1 cellular context compared by ENCODE assay signal in the genomic region with DNA sequence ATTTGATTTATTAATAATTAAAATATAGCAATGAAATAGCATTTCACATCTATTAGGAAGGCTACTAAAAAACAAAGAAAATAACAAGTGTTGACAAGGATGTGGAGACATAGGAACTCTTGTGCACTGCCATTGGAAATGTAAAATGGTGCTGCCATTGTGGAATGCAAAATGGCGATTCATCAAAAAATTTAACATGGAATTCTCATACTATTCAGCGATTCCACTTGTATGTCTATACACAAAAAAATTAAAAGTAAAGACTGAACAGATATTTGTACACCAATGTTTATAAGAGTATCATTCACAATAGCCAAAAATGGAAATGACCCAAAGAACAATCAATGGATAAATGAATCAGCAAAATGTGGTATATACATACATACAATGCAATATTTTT.
TF ChIP-seq lines count a peak whose summit lies in the region.

No MANE protein-coding gene starts in this region.

TF ChIP-seq in K562, 482 proteins besides CTCF, POLR2A, EP300 and RAD21 (continued from another document):
- TF ChIP-seq, protein P1, sequence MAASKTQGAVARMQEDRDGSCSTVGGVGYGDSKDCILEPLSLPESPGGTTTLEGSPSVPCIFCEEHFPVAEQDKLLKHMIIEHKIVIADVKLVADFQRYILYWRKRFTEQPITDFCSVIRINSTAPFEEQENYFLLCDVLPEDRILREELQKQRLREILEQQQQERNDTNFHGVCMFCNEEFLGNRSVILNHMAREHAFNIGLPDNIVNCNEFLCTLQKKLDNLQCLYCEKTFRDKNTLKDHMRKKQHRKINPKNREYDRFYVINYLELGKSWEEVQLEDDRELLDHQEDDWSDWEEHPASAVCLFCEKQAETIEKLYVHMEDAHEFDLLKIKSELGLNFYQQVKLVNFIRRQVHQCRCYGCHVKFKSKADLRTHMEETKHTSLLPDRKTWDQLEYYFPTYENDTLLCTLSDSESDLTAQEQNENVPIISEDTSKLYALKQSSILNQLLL (CRISPR knock-in tag; IDR thresholded peaks at IDR 0.05; ENCODE audit: borderline replicate concordance) = no peak
- TF ChIP-seq MAFG (tag; conservative IDR thresholded peaks at IDR 0.05) (peak; percentile 50), SIRT6 (IDR thresholded peaks at IDR 0.05; ENCODE audit: low read depth, low read length) (no peak)
- TF ChIP-seq, protein P2, sequence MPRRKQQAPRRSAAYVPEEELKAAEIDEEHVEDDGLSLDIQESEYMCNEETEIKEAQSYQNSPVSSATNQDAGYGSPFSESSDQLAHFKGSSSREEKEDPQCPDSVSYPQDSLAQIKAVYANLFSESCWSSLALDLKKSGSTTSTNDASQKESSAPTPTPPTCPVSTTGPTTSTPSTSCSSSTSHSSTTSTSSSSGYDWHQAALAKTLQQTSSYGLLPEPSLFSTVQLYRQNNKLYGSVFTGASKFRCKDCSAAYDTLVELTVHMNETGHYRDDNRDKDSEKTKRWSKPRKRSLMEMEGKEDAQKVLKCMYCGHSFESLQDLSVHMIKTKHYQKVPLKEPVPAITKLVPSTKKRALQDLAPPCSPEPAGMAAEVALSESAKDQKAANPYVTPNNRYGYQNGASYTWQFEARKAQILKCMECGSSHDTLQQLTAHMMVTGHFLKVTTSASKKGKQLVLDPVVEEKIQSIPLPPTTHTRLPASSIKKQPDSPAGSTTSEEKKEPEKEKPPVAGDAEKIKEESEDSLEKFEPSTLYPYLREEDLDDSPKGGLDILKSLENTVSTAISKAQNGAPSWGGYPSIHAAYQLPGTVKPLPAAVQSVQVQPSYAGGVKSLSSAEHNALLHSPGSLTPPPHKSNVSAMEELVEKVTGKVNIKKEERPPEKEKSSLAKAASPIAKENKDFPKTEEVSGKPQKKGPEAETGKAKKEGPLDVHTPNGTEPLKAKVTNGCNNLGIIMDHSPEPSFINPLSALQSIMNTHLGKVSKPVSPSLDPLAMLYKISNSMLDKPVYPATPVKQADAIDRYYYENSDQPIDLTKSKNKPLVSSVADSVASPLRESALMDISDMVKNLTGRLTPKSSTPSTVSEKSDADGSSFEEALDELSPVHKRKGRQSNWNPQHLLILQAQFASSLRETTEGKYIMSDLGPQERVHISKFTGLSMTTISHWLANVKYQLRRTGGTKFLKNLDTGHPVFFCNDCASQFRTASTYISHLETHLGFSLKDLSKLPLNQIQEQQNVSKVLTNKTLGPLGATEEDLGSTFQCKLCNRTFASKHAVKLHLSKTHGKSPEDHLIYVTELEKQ (CRISPR knock-in tag; IDR thresholded peaks at IDR 0.05) = no peak
